15 cellular contexts compared by ENCODE assay signal in the genomic region with DNA sequence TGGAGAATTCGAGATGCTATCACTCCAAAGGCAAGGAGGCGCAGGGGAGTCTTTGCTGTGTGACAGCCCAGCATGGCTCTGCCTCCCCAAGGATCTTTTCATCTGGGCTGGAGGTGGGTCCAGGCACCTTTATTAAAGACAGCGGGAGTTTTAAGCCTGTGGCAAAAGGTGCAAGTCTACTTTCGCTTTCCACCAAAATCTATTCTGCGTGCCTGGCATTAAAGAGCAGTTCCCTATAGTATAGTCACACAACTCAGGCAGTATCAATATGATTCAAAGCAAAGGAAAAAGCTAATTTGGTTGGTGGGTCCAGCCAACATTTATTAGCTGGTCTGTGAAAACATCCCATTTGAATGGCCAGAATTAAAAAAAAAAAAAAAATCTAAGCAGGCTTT.
A peak's percentile ranks its signal among the peaks of the same experiment; 100 is the strongest.
DNase-seq lines count a peak whose midpoint lies in the region; ATAC-seq and TF ChIP-seq lines count a peak whose summit lies in the region.
"Had no signal": no experiment of that assay in that cellular context is flagged by ENCODE, and none has a peak within 500 bp of the region (broad histone marks: within the 10 kb centered on the region; RNA-seq: fewer than 3 reads in every experiment).

No MANE protein-coding gene starts in this region.

- DNase-seq in right atrium auricular region (ENCODE audit: low spot score) (no peak), left ventricle myocardium superior (no peak), adipocyte (ENCODE audit: low read depth) (peak; percentile 32), osteocyte (ENCODE audit: extremely low spot score, unreplicated experiment) (no peak)
- DNase-seq in activated effector memory CD4-positive, alpha-beta T cell treated with Interleukin-2 at 50 U/mL for 16 hours, result no peak
- DNase-seq: activated CD4-positive, alpha-beta T cell treated with anti-CD3 and anti-CD28 coated beads for 1 hour; activated naive CD8-positive, alpha-beta T cell treated with anti-CD3 and anti-CD28 coated beads, Interleukin-2, amount 10 ng/mL, durations not matched to agents 7 days and 5 days; NCI-H2029; NCI-H526 treated with DMSO at 0.1 percent for 48 hours; stimulated activated CD4-positive, alpha-beta T cell treated with anti-CD3 and anti-CD28 coated beads, Interleukin-12 subunit alpha, Interleukin-12 subunit beta, amount 100 ng/mL, for 4 hours had no signal

- intact Hi-C loops in left ventricle myocardium superior (cut with micrococcal nuclease), result no loop called here

- no peak overlapping the region for H3K4me3 ChIP-seq in right atrium auricular region
- H3K4me3 ChIP-seq in adipocyte (ENCODE audit: low read length), result peak overlapping the region; percentile 43

- no peak overlapping the region for H3K4me3 Mint-ChIP-seq in osteocyte (ENCODE audit: unreplicated experiment)
- H3K4me3 Mint-ChIP-seq: activated naive CD8-positive, alpha-beta T cell treated with anti-CD3 and anti-CD28 coated beads, Interleukin-2, amount 10 ng/mL, durations not matched to agents 7 days and 5 days; mesothelial cell of epicardium; T-helper 1 cell treated with Interleukin-12 subunit alpha and Interleukin-12 subunit beta and Interleukin-4 antibody, amounts not matched to agents 30 μg/mL and 1 μg/mL, for 36 hours had no signal

- no peaks in the 10 kb centered on the region for H3K27me3 Mint-ChIP-seq in osteocyte (ENCODE audit: unreplicated experiment)
- H3K27me3 Mint-ChIP-seq: activated naive CD8-positive, alpha-beta T cell treated with anti-CD3 and anti-CD28 coated beads, Interleukin-2, amount 10 ng/mL, durations not matched to agents 7 days and 5 days had no signal

- H3K9ac ChIP-seq in adipocyte (ENCODE audit: low read length), result peak overlapping the region; percentile 87

- peaks cover 7% of the 10 kb centered on the region for H3K36me3 ChIP-seq in right atrium auricular region
- H3K36me3 ChIP-seq in adipocyte (ENCODE audit: control insufficient read depth, insufficient read depth, low read length, severe bottlenecking), result peaks cover 37% of the 10 kb centered on the region

- ATAC-seq in left ventricle myocardium superior (no peak), GM19035 (IDR thresholded peaks at IDR 0.05; ENCODE audit: unreplicated experiment) (no peak), GM19023 (IDR thresholded peaks at IDR 0.05; ENCODE audit: unreplicated experiment) (no peak), GM18517 (IDR thresholded peaks at IDR 0.05; ENCODE audit: unreplicated experiment) (no peak)

- H3K9me3 Mint-ChIP-seq in osteocyte (ENCODE audit: unreplicated experiment), result no peaks in the 10 kb centered on the region
- H3K9me3 Mint-ChIP-seq: activated naive CD8-positive, alpha-beta T cell treated with anti-CD3 and anti-CD28 coated beads, Interleukin-2, amount 10 ng/mL, durations not matched to agents 7 days and 5 days; mesothelial cell of epicardium; T-helper 1 cell treated with Interleukin-12 subunit alpha and Interleukin-12 subunit beta and Interleukin-4 antibody, amounts not matched to agents 30 μg/mL and 1 μg/mL, for 36 hours had no signal

- peaks cover 51% of the 10 kb centered on the region for H3K36me3 Mint-ChIP-seq in osteocyte (ENCODE audit: unreplicated experiment)
- H3K36me3 Mint-ChIP-seq: activated naive CD8-positive, alpha-beta T cell treated with anti-CD3 and anti-CD28 coated beads, Interleukin-2, amount 10 ng/mL, durations not matched to agents 7 days and 5 days; mesothelial cell of epicardium had no signal

- peaks cover 77% of the 10 kb centered on the region for H3K4me1 Mint-ChIP-seq in osteocyte (ENCODE audit: unreplicated experiment)
- H3K4me1 Mint-ChIP-seq: activated naive CD8-positive, alpha-beta T cell treated with anti-CD3 and anti-CD28 coated beads, Interleukin-2, amount 10 ng/mL, durations not matched to agents 7 days and 5 days had no signal

- peak overlapping the region; percentile 88 for H3K27ac Mint-ChIP-seq in osteocyte (ENCODE audit: unreplicated experiment)
- H3K27ac Mint-ChIP-seq: activated naive CD8-positive, alpha-beta T cell treated with anti-CD3 and anti-CD28 coated beads, Interleukin-2, amount 10 ng/mL, durations not matched to agents 7 days and 5 days; mesothelial cell of epicardium; T-helper 1 cell treated with Interleukin-12 subunit alpha and Interleukin-12 subunit beta and Interleukin-4 antibody, amounts not matched to agents 30 μg/mL and 1 μg/mL, for 36 hours had no signal

- no peak for TF ChIP-seq CTCF in right atrium auricular region (IDR thresholded peaks at IDR 0.05)
- TF ChIP-seq CTCF in osteocyte (IDR thresholded peaks at IDR 0.05), result no peak

- H3K9me3 ChIP-seq in right atrium auricular region (no peaks in the 10 kb centered on the region), adipocyte (ENCODE audit: control insufficient read depth, low read length) (no peaks in the 10 kb centered on the region)

- H3K27ac ChIP-seq in right atrium auricular region, result peak overlapping the region; percentile 43 to 61

- H3K27me3 ChIP-seq in right atrium auricular region (no peaks in the 10 kb centered on the region), adipocyte (replicated peaks; ENCODE audit: control insufficient read depth, insufficient read depth, low read length) (no peaks in the 10 kb centered on the region)

- H3K4me1 ChIP-seq in right atrium auricular region, result peaks cover 0 to 22% of the 10 kb centered on the region in 2 donors
- peaks cover 71% of the 10 kb centered on the region for H3K4me1 ChIP-seq in adipocyte (ENCODE audit: control insufficient read depth, insufficient read depth, low read length)
